Comparison of ENCODE assay signal across 25 cellular contexts in genomic region chr18:38312532-38312931, GRCh38.
"Had no signal": no experiment of that assay in that cellular context is flagged by ENCODE, and none has a peak within 500 bp of the region (broad histone marks: within the 10 kb centered on the region; RNA-seq: fewer than 3 reads in every experiment).

No MANE protein-coding gene starts in this region.

- H3K4me3 ChIP-seq: stomach, suprapubic skin, testis, thoracic aorta, thyroid gland, tibial artery, tibial nerve, transverse colon, upper lobe of left lung, upper lobe of right lung, uterus, vagina had no signal

- H3K36me3 ChIP-seq: stomach, suprapubic skin, thoracic aorta, thyroid gland, tibial artery, tibial nerve, transverse colon, upper lobe of left lung, upper lobe of right lung, uterus, vagina had no signal

- DNase-seq: stimulated activated CD4-positive, alpha-beta T cell treated with anti-CD3 and anti-CD28 coated beads, Interleukin-2, amount 100 ng/mL, for 48 hours; stimulated activated CD4-positive, alpha-beta T cell treated with anti-CD3 and anti-CD28 coated beads, Interleukin-4, amount 100 ng/mL, for 1 hour; stimulated activated CD4-positive, alpha-beta T cell treated with anti-CD3 and anti-CD28 coated beads, Interleukin-4, amount 100 ng/mL, for 24 hours; stimulated activated CD4-positive, alpha-beta T cell treated with anti-CD3 and anti-CD28 coated beads, Interleukin-4, amount 100 ng/mL, for 4 hours; stimulated activated CD8-positive, alpha-beta memory T cell treated with anti-CD3 and anti-CD28 coated beads, Interleukin-4, amount 100 ng/mL, for 48 hours; stimulated activated naive B cell treated with anti-CD40 and anti-IgM and Interleukin-4, amounts not matched to agents 10 μg/mL and 1 μg/mL and 100 μg/mL, for 72 hours; stimulated activated naive CD4-positive, alpha-beta T cell; stimulated activated naive CD4-positive, alpha-beta T cell treated with Interleukin-2 at 50 U/mL for 16 hours; stimulated activated naive CD8-positive, alpha-beta T cell treated with anti-CD3 and anti-CD28 coated beads, Interleukin-15, amount 100 ng/mL, for 72 hours; stimulated activated naive CD8-positive, alpha-beta T cell treated with anti-CD3 and anti-CD28 coated beads, Interleukin-15, Interleukin-2, amounts not matched to agents 100 U/mL and 50 U/mL, for 24 hours; stomach; substantia nigra; testis; thyroid gland; tibial artery; transverse colon; upper lobe of left lung; upper lobe of right lung; uterus had no signal

- H3K27me3 ChIP-seq: stomach, suprapubic skin, testis, thyroid gland, tibial artery, tibial nerve, transverse colon, upper lobe of left lung, upper lobe of right lung, uterus, vagina had no signal

- ATAC-seq: stimulated activated effector memory CD8-positive, alpha-beta T cell treated with anti-CD3 and anti-CD28 coated beads, Interleukin-12 subunit alpha, Interleukin-12 subunit beta, amount 100 ng/mL, for 72 hours; stimulated activated memory B cell treated with anti-CD40 and anti-IgM and Interleukin-4, amounts not matched to agents 10 μg/mL and 1 μg/mL and 100 μg/mL, for 72 hours; stimulated activated naive B cell treated with anti-CD40 and anti-IgM and Interleukin-4, amounts not matched to agents 10 μg/mL and 1 μg/mL and 100 μg/mL, for 72 hours; stimulated activated naive CD8-positive, alpha-beta T cell treated with anti-CD3 and anti-CD28 coated beads, Interleukin-15, amount 100 ng/mL, for 72 hours; stimulated activated naive CD8-positive, alpha-beta T cell treated with anti-CD3 and anti-CD28 coated beads, Interleukin-15, Interleukin-2, amounts not matched to agents 100 U/mL and 50 U/mL, for 24 hours; upper lobe of right lung had no signal

- H3K4me1 ChIP-seq: stomach, suprapubic skin, testis, thyroid gland, tibial artery, tibial nerve, transverse colon, upper lobe of left lung, upper lobe of right lung, uterus, vagina had no signal

- H3K27ac ChIP-seq: stomach, suprapubic skin, testis, thoracic aorta, thyroid gland, tibial artery, tibial nerve, transverse colon, upper lobe of left lung, upper lobe of right lung, uterus, vagina had no signal

- H3K9me3 ChIP-seq: stomach, suprapubic skin, testis, thoracic aorta, thyroid gland, tibial artery, tibial nerve, transverse colon, upper lobe of left lung, upper lobe of right lung, uterus, vagina had no signal
